Comparison of ENCODE assay signal across 10 cellular contexts in genomic region chr17:4329838-4330237, GRCh38. TPM values are rescaled to one million over a fixed set of nuclear protein-coding genes. Genes with fewer than 3 reads are reported as not detected.
DNase-seq lines count a peak whose midpoint lies in the region; ATAC-seq, FAIRE-seq and TF ChIP-seq lines count a peak whose summit lies in the region.
"Had no signal": no experiment of that assay in that cellular context is flagged by ENCODE, and none has a peak within 500 bp of the region (broad histone marks: within the 10 kb centered on the region; RNA-seq: fewer than 3 reads in every experiment).

No MANE protein-coding gene starts in this region.

- peak; percentile 99 for DNase-seq in ELR (ENCODE audit: low read depth)
- DNase-seq in NB4 (ENCODE audit: low read depth): peak; percentile 12
- no peak for DNase-seq in effector memory CD8-positive, alpha-beta T cell
- no peak for DNase-seq in pancreas
- DNase-seq in epidermal melanocyte (ENCODE audit: insufficient read length, low spot score): no peak
- no peak for DNase-seq in body of pancreas
- DNase-seq: hippocampal formation had no signal

- TF ChIP-seq CTCF in NB4 (IDR thresholded peaks at IDR 0.05; ENCODE audit: low read depth, low read length): no peak
- no peak for TF ChIP-seq CTCF in pancreas (IDR thresholded peaks at IDR 0.05)
- TF ChIP-seq CTCF in body of pancreas (IDR thresholded peaks at IDR 0.05): no peak

- H3K27me3 Mint-ChIP-seq in effector memory CD8-positive, alpha-beta T cell: no peaks in the 10 kb centered on the region

- no peaks in the 10 kb centered on the region for H3K27me3 ChIP-seq in pancreas
- H3K27me3 ChIP-seq in body of pancreas: no peaks in the 10 kb centered on the region
- H3K27me3 ChIP-seq: neural progenitor cell had no signal

- peaks cover 19% of the 10 kb centered on the region for H3K36me3 Mint-ChIP-seq in effector memory CD8-positive, alpha-beta T cell (ENCODE audit: insufficient read depth)

- H3K9me3 ChIP-seq in pancreas (no peaks in the 10 kb centered on the region), body of pancreas (no peaks in the 10 kb centered on the region)

- H3K4me1 Mint-ChIP-seq in effector memory CD8-positive, alpha-beta T cell (ENCODE audit: low read depth in 2 of 2): peaks cover 44 to 67% of the 10 kb centered on the region in 2 donors

- peak overlapping the region; percentile 28 to 51 for H3K27ac Mint-ChIP-seq in effector memory CD8-positive, alpha-beta T cell
- H3K27ac Mint-ChIP-seq: neural progenitor cell had no signal

- no peaks in the 10 kb centered on the region for H3K36me3 ChIP-seq in pancreas
- H3K36me3 ChIP-seq in body of pancreas (replicated peaks in 1 of 2; ENCODE audit: insufficient read depth in 1 of 2, low read depth in 2 of 2): no peaks in the 10 kb centered on the region

- TF ChIP-seq POLR2A in NB4 (IDR thresholded peaks at IDR 0.05; ENCODE audit: extremely low read depth, insufficient read length) (no peak), body of pancreas (IDR thresholded peaks at IDR 0.05) (no peak)

- intact Hi-C loops in pancreas (cut with DNase I): no loop called here
- intact Hi-C loops in body of pancreas (cut with DNase I): no loop called here

- 54 to 57% methylated on average over 7 of the region's 7 CpGs for WGBS in pancreas, 2 donors
- 56 to 65% methylated on average over 7 of the region's 7 CpGs for WGBS in body of pancreas, 2 donors

- H3K9me3 Mint-ChIP-seq in effector memory CD8-positive, alpha-beta T cell: no peaks in the 10 kb centered on the region

- ATAC-seq in effector memory CD8-positive, alpha-beta T cell (replicated peaks): no peak
- peak in 3 of 4 donors; percentile 38 to 66 (median 52) for ATAC-seq in pancreas
- no peak for ATAC-seq in HG02852 (IDR thresholded peaks at IDR 0.05; ENCODE audit: unreplicated experiment)
- ATAC-seq in body of pancreas: no peak
- no peak for ATAC-seq in HG03442 (IDR thresholded peaks at IDR 0.05; ENCODE audit: unreplicated experiment)

- no peak overlapping the region for H3K4me3 ChIP-seq in NB4 (ENCODE audit: low read depth, low read length)
- H3K4me3 ChIP-seq in pancreas: no peak overlapping the region
- H3K4me3 ChIP-seq in body of pancreas: no peak overlapping the region
- H3K4me3 ChIP-seq: neural progenitor cell had no signal

- H3K4me3 Mint-ChIP-seq in effector memory CD8-positive, alpha-beta T cell: no peak overlapping the region
- H3K4me3 Mint-ChIP-seq: neural progenitor cell had no signal

- FAIRE-seq in pancreas (lab: Jason Lieb, UNC): no peak

- H3K4me1 ChIP-seq in pancreas (peaks cover 4 to 21% (median 8%) of the 10 kb centered on the region in 3 donors), body of pancreas (peaks cover 23% of the 10 kb centered on the region)

- H3K27ac ChIP-seq in pancreas (no peak overlapping the region), body of pancreas (no peak overlapping the region)
- H3K27ac ChIP-seq: neural progenitor cell had no signal

RNA-seq across cellular contexts. Expression of gene UBE2G1, which starts 36.6 kb away (rescaled TPM):
- total RNA-seq in pancreas (10 to 100 TPM; 19.7 to 29.3 (median 23.7) TPM), body of pancreas (10 to 100 TPM; 26.7 to 29.3 TPM)
- polyA plus RNA-seq in pancreas: 1 to 10 TPM; 4.3 to 8.1 TPM

Comparison
In these comparisons a context has a peak if more than half of its experiments do, and no peak if none do; other contexts are left out.
1. DNase-seq: peak in ELR (single experiment) and NB4 (single experiment); none in effector memory CD8-positive, alpha-beta T cell (0 of 3), pancreas (0 of 6), epidermal melanocyte (single experiment) and body of pancreas (0 of 4).
2. ATAC-seq: peak in pancreas (3 of 4); none in effector memory CD8-positive, alpha-beta T cell (single experiment), HG02852 (single experiment), body of pancreas (single experiment) and HG03442 (single experiment).